23 cellular contexts compared by ENCODE assay signal in genomic region chr12:125351788-125352187, GRCh38.
"Had no signal": no experiment of that assay in that cellular context is flagged by ENCODE, and none has a peak within 500 bp of the region (broad histone marks: within the 10 kb centered on the region; RNA-seq: fewer than 3 reads in every experiment).

No MANE protein-coding gene starts in this region.

- H3K27me3 Mint-ChIP-seq: progenitor cell of endocrine pancreas had no signal

- H3K27me3 ChIP-seq: right atrium auricular region, testis, uterus had no signal

- ATAC-seq: activated naive CD4-positive, alpha-beta T cell treated with anti-CD3 and anti-CD28 coated beads, Interleukin-2, amount 50 U/mL, for 72 hours; heart right ventricle; left lung; naive thymus-derived CD8-positive, alpha-beta T cell; WTC11 had no signal

- H3K4me1 ChIP-seq: left lung, right atrium auricular region, testis, uterus had no signal

- H3K9me3 ChIP-seq: testis, uterus had no signal

- H3K4me1 Mint-ChIP-seq: naive thymus-derived CD8-positive, alpha-beta T cell had no signal

- DNase-seq: activated gamma-delta T cell treated with Interleukin-2 at 50 U/mL for 16 hours; activated T-cell treated with anti-CD3 and anti-CD28 coated beads, Interleukin-2, amount 50 U/mL, for 1 hour; aorta; effector CD4-positive, alpha-beta T cell; erythroblast; foreskin fibroblast; heart right ventricle; kidney glomerular epithelial cell; left lung; naive thymus-derived CD8-positive, alpha-beta T cell; spleen; stimulated activated CD4-positive, alpha-beta T cell treated with anti-CD3 and anti-CD28 coated beads, Interleukin-4, amount 100 ng/mL, for 1 hour; stimulated activated naive CD4-positive, alpha-beta T cell; testis; trophoblast cell; uterus had no signal

- H3K4me3 Mint-ChIP-seq: brain; dendritic cell treated with granulocyte-macrophage colony-stimulating factor and Interleukin-4, amounts not matched to agents 40 ng/mL and 50 ng/mL, for 4 days; naive thymus-derived CD8-positive, alpha-beta T cell; WTC11 had no signal

- H3K4me3 ChIP-seq: heart right ventricle, left lung, lung, right atrium auricular region, spleen, testis, uterus had no signal

- H3K9me3 Mint-ChIP-seq: dendritic cell treated with granulocyte-macrophage colony-stimulating factor and Interleukin-4, amounts not matched to agents 40 ng/mL and 50 ng/mL, for 4 days had no signal

- H3K36me3 Mint-ChIP-seq: activated naive CD4-positive, alpha-beta T cell treated with anti-CD3 and anti-CD28 coated beads, Interleukin-2, amount 50 U/mL, for 72 hours; naive thymus-derived CD8-positive, alpha-beta T cell had no signal

- H3K27ac Mint-ChIP-seq: brain; dendritic cell treated with granulocyte-macrophage colony-stimulating factor and Interleukin-4, amounts not matched to agents 40 ng/mL and 50 ng/mL, for 4 days; naive thymus-derived CD8-positive, alpha-beta T cell; progenitor cell of endocrine pancreas; WTC11 had no signal

- H3K36me3 ChIP-seq: heart right ventricle, left lung, right atrium auricular region, spleen, uterus had no signal

- H3K27ac ChIP-seq: heart right ventricle, left lung, right atrium auricular region, spleen, testis, uterus had no signal
